ENCODE assay signal across 10 cellular contexts in genomic region chr1:182303778-182304177, GRCh38.
DNase-seq lines count a peak whose midpoint lies in the region; ATAC-seq and TF ChIP-seq lines count a peak whose summit lies in the region.
"Had no signal": no experiment of that assay in that cellular context is flagged by ENCODE, and none has a peak within 500 bp of the region (broad histone marks: within the 10 kb centered on the region; RNA-seq: fewer than 3 reads in every experiment).

No MANE protein-coding gene starts in this region.

- no peaks in the 10 kb centered on the region for H3K9me3 Mint-ChIP-seq in activated naive CD4-positive, alpha-beta T cell treated with anti-CD3 and anti-CD28 coated beads for 36 hours
- peaks cover 0 to 3% (median 0%) of the 10 kb centered on the region in 5 donors for H3K9me3 Mint-ChIP-seq in CD8-positive, alpha-beta memory T cell
- H3K9me3 Mint-ChIP-seq in stimulated activated effector memory CD8-positive, alpha-beta T cell treated with anti-CD3 and anti-CD28 coated beads, Interleukin-12 subunit alpha, Interleukin-12 subunit beta, amount 100 ng/mL, for 72 hours: no peaks in the 10 kb centered on the region

- H3K4me3 ChIP-seq in GM12865 (ENCODE audit: low read depth, low read length): no peak overlapping the region
- H3K4me3 ChIP-seq in CD8-positive, alpha-beta memory T cell (ENCODE audit: low read length): no peak overlapping the region

- H3K9me3 ChIP-seq in CD8-positive, alpha-beta memory T cell (ENCODE audit: low read length): no peaks in the 10 kb centered on the region

- no peaks in the 10 kb centered on the region for H3K36me3 ChIP-seq in CD8-positive, alpha-beta memory T cell (ENCODE audit: insufficient read depth, low read length)

- peaks cover 13% of the 10 kb centered on the region for H3K4me1 ChIP-seq in CD8-positive, alpha-beta memory T cell (ENCODE audit: insufficient read depth, low read length)

- intact Hi-C loops in activated naive CD4-positive, alpha-beta T cell treated with anti-CD3 and anti-CD28 coated beads for 36 hours (cut with micrococcal nuclease): loop anchor here (5.0 kb wide), 3 partner anchors 276 to 299 kb away; partner anchors contain the start of genes RGS16 and RNASEL

- peak; percentile 65 for DNase-seq in GM12865 (ENCODE audit: low read depth)
- peak; percentile 43 for DNase-seq in OCI-M1 (lab: John Stamatoyannopoulos, UW)
- no peak for DNase-seq in activated naive CD4-positive, alpha-beta T cell treated with anti-CD3 and anti-CD28 coated beads for 36 hours
- DNase-seq in D341Med (ENCODE audit: low spot score): no peak
- no peak for DNase-seq in CD8-positive, alpha-beta memory T cell
- no peak for DNase-seq in stimulated activated effector memory CD8-positive, alpha-beta T cell treated with anti-CD3 and anti-CD28 coated beads, Interleukin-12 subunit alpha, Interleukin-12 subunit beta, amount 100 ng/mL, for 72 hours (ENCODE audit: low spot score in 2 of 2)
- DNase-seq: activated T-cell treated with anti-CD3 and anti-CD28 coated beads for 4 hours had no signal

- POLR2A ChIA-PET in CD8-positive, alpha-beta memory T cell (lab: Charles Lee): no interaction called here

- H3K27ac Mint-ChIP-seq in activated naive CD4-positive, alpha-beta T cell treated with anti-CD3 and anti-CD28 coated beads for 36 hours: no peak overlapping the region
- H3K27ac Mint-ChIP-seq in CD8-positive, alpha-beta memory T cell: peak overlapping the region in 1 of 8 donors; percentile 49
- H3K27ac Mint-ChIP-seq in stimulated activated effector memory CD8-positive, alpha-beta T cell treated with anti-CD3 and anti-CD28 coated beads, Interleukin-12 subunit alpha, Interleukin-12 subunit beta, amount 100 ng/mL, for 72 hours: no peak overlapping the region

- peak; percentile 86 for ATAC-seq in GM19438 (IDR thresholded peaks at IDR 0.05; ENCODE audit: low read depth, unreplicated experiment)
- ATAC-seq in HG03064 (IDR thresholded peaks at IDR 0.05; ENCODE audit: low read depth, unreplicated experiment): peak; percentile 82
- ATAC-seq in stimulated activated effector memory CD8-positive, alpha-beta T cell treated with anti-CD3 and anti-CD28 coated beads, Interleukin-12 subunit alpha, Interleukin-12 subunit beta, amount 100 ng/mL, for 72 hours: no peak

- CTCF ChIA-PET in activated naive CD4-positive, alpha-beta T cell treated with anti-CD3 and anti-CD28 coated beads for 36 hours (lab: Charles Lee): interaction anchor here (1.2 kb wide), 1 partner anchor 161 kb away, joined by 3 read pairs; no protein-coding TSS in a partner anchor
- CTCF ChIA-PET in CD8-positive, alpha-beta memory T cell (lab: Charles Lee): no interaction called here

- H3K27me3 ChIP-seq in CD8-positive, alpha-beta memory T cell (ENCODE audit: insufficient read depth, low read length, poor library complexity, severe bottlenecking): no peaks in the 10 kb centered on the region

- H3K4me1 Mint-ChIP-seq in activated naive CD4-positive, alpha-beta T cell treated with anti-CD3 and anti-CD28 coated beads for 36 hours (ENCODE audit: low read depth): peaks cover 29% of the 10 kb centered on the region
- H3K4me1 Mint-ChIP-seq in CD8-positive, alpha-beta memory T cell: peaks cover 4 to 9% (median 5%) of the 10 kb centered on the region in 3 donors
- peaks cover 32% of the 10 kb centered on the region for H3K4me1 Mint-ChIP-seq in stimulated activated effector memory CD8-positive, alpha-beta T cell treated with anti-CD3 and anti-CD28 coated beads, Interleukin-12 subunit alpha, Interleukin-12 subunit beta, amount 100 ng/mL, for 72 hours

- TF ChIP-seq CTCF in GM12865 (IDR thresholded peaks at IDR 0.05; ENCODE audit: insufficient read depth, low read depth, low read length, missing control alignments): no peak

- H3K36me3 Mint-ChIP-seq in activated naive CD4-positive, alpha-beta T cell treated with anti-CD3 and anti-CD28 coated beads for 36 hours (ENCODE audit: low read depth): no peaks in the 10 kb centered on the region
- no peaks in the 10 kb centered on the region for H3K36me3 Mint-ChIP-seq in CD8-positive, alpha-beta memory T cell
- H3K36me3 Mint-ChIP-seq in stimulated activated effector memory CD8-positive, alpha-beta T cell treated with anti-CD3 and anti-CD28 coated beads, Interleukin-12 subunit alpha, Interleukin-12 subunit beta, amount 100 ng/mL, for 72 hours: peaks cover 6% of the 10 kb centered on the region

- no peak overlapping the region for H3K27ac ChIP-seq in CD8-positive, alpha-beta memory T cell (ENCODE audit: low read depth, low read length)
- H3K27ac ChIP-seq: HL-60 had no signal

- H3K4me3 Mint-ChIP-seq in activated naive CD4-positive, alpha-beta T cell treated with anti-CD3 and anti-CD28 coated beads for 36 hours: no peak overlapping the region
- no peak overlapping the region for H3K4me3 Mint-ChIP-seq in CD8-positive, alpha-beta memory T cell
- H3K4me3 Mint-ChIP-seq in stimulated activated effector memory CD8-positive, alpha-beta T cell treated with anti-CD3 and anti-CD28 coated beads, Interleukin-12 subunit alpha, Interleukin-12 subunit beta, amount 100 ng/mL, for 72 hours: no peak overlapping the region

- H3K27me3 Mint-ChIP-seq in activated naive CD4-positive, alpha-beta T cell treated with anti-CD3 and anti-CD28 coated beads for 36 hours (ENCODE audit: low read depth): no peaks in the 10 kb centered on the region
- H3K27me3 Mint-ChIP-seq in CD8-positive, alpha-beta memory T cell: no peaks in the 10 kb centered on the region

Comparison
In these comparisons a context has a peak if more than half of its experiments do, and no peak if none do; other contexts are left out.
1. DNase-seq: peak in GM12865 (single experiment) and OCI-M1 (single experiment); none in activated naive CD4-positive, alpha-beta T cell treated with anti-CD3 and anti-CD28 coated beads for 36 hours (single experiment), D341Med (single experiment), CD8-positive, alpha-beta memory T cell (0 of 5) and stimulated activated effector memory CD8-positive, alpha-beta T cell treated with anti-CD3 and anti-CD28 coated beads, Interleukin-12 subunit alpha, Interleukin-12 subunit beta, amount 100 ng/mL, for 72 hours (0 of 2).